16 cellular contexts compared by ENCODE assay signal in the genomic region with DNA sequence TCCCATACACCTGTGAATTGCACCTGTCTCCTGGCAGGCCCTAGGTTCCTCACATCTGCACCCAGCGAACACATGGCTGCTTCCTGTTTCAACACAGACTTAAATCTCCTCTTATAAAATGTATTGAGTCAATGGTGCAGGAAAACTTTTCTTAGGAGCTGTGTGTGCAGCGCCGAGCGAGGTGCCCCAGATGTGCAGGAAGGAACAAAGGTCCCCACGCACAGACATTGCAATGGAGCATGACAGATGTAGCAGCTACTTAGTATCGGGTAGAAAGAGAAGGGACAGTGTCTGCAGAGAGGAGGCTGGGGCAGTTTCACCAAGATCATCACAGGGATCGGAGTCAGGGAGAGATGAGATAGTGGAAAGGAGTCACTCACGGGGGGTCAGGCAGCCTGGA.
DNase-seq lines count a peak whose midpoint lies in the region; TF ChIP-seq lines count a peak whose summit lies in the region.
"Had no signal": no experiment of that assay in that cellular context is flagged by ENCODE, and none has a peak within 500 bp of the region (broad histone marks: within the 10 kb centered on the region; RNA-seq: fewer than 3 reads in every experiment).

No MANE protein-coding gene starts in this region.

- no peaks in the 10 kb centered on the region for H3K9me3 ChIP-seq in adrenal gland (replicated peaks in 1 of 3)
- H3K9me3 ChIP-seq: A549, HAP-1 had no signal

- no peaks in the 10 kb centered on the region for H3K36me3 ChIP-seq in adrenal gland (replicated peaks in 1 of 2)
- H3K36me3 ChIP-seq: HAP-1 had no signal

- H3K27me3 ChIP-seq in adrenal gland: no peaks in the 10 kb centered on the region

- H3K4me3 ChIP-seq in coronary artery (no peak overlapping the region), adrenal gland (no peak overlapping the region)
- H3K4me3 ChIP-seq: A549, GM23248, HAP-1 had no signal

- WGBS in adrenal gland, 4 donors: 71 to 81% (median 73%) methylated on average over 8 of the region's 8 CpGs

- DNase-seq in NCI-H510A treated with DMSO at 0.1 percent for 48 hours (lab: John Stamatoyannopoulos, UW) (peak; percentile 10), NCI-H510A (lab: John Stamatoyannopoulos, UW) (no peak), coronary artery (ENCODE audit: low spot score) (no peak), posterior vena cava (ENCODE audit: low spot score) (peak; percentile 29), NCI-H146 (lab: John Stamatoyannopoulos, UW) (no peak), adrenal gland (no peak), SHP77 (lab: John Stamatoyannopoulos, UW) (no peak)
- DNase-seq: C1 segment of cervical spinal cord; CD4-positive, CD25-positive, alpha-beta regulatory T cell; COR-L47; DMS 273 treated with DMSO at 0.1 percent for 48 hours; DMS53; GM23248 had no signal

- TF ChIP-seq CTCF in coronary artery (IDR thresholded peaks at IDR 0.05): no peak
- TF ChIP-seq CTCF in adrenal gland (IDR thresholded peaks at IDR 0.05): no peak

- no peaks in the 10 kb centered on the region for H3K4me1 ChIP-seq in adrenal gland (replicated peaks in 1 of 2)
- H3K4me1 ChIP-seq: A549, HAP-1 had no signal

- no peak for TF ChIP-seq POLR2A in adrenal gland (IDR thresholded peaks at IDR 0.05)

- intact Hi-C loops in posterior vena cava (cut with DNase I): loop anchor here in 1 of 2 donors (10.0 kb wide), 1 partner anchor 155 kb away; no protein-coding TSS in a partner anchor
- intact Hi-C loops in adrenal gland (cut with DNase I): no loop called here

- H3K27ac ChIP-seq in coronary artery (peak overlapping the region; percentile 84 to 95), adrenal gland (no peak overlapping the region)
- H3K27ac ChIP-seq: 22Rv1, A549, GM23248 had no signal

Comparison
In these comparisons a context has a peak if more than half of its experiments do, and no peak if none do; other contexts are left out.
1. DNase-seq: peak in NCI-H510A treated with DMSO at 0.1 percent for 48 hours (single experiment) and posterior vena cava (single experiment); none in NCI-H510A (single experiment), coronary artery (single experiment), NCI-H146 (single experiment), adrenal gland (0 of 7) and SHP77 (0 of 2).
2. H3K27ac ChIP-seq: peak in coronary artery (2 of 2); none in adrenal gland (0 of 5).